In genomic region chr4:99248714-99249113, GRCh38 we compare ENCODE assay signal across 11 cellular contexts.
"Had no signal": no experiment of that assay in that cellular context is flagged by ENCODE, and none has a peak within 500 bp of the region (broad histone marks: within the 10 kb centered on the region; RNA-seq: fewer than 3 reads in every experiment).

No MANE protein-coding gene starts in this region.

- DNase-seq: activated CD4-positive, alpha-beta T cell treated with anti-CD3 and anti-CD28 coated beads, Interleukin-2, amount 50 U/mL, for 4 hours; activated CD4-positive, CD25-positive, alpha-beta regulatory T cell treated with anti-CD3 and anti-CD28 coated beads, Interleukin-2, amount 50 U/mL, for 72 hours; activated naive CD4-positive, alpha-beta T cell treated with Interleukin-2 at 50 U/mL for 16 hours; aorta; head of caudate nucleus; right lobe of liver; spleen; T-cell had no signal

- ATAC-seq: activated T-helper 17 cell treated with anti-CD3 and anti-CD28 coated beads, Interleukin-2, amount 50 U/mL, for 72 hours; right lobe of liver; T-cell had no signal

- H3K4me3 ChIP-seq: cardiac muscle cell, neural progenitor cell, right lobe of liver, spleen had no signal
